ENCODE assay signal across 8 cellular contexts in the genomic region with DNA sequence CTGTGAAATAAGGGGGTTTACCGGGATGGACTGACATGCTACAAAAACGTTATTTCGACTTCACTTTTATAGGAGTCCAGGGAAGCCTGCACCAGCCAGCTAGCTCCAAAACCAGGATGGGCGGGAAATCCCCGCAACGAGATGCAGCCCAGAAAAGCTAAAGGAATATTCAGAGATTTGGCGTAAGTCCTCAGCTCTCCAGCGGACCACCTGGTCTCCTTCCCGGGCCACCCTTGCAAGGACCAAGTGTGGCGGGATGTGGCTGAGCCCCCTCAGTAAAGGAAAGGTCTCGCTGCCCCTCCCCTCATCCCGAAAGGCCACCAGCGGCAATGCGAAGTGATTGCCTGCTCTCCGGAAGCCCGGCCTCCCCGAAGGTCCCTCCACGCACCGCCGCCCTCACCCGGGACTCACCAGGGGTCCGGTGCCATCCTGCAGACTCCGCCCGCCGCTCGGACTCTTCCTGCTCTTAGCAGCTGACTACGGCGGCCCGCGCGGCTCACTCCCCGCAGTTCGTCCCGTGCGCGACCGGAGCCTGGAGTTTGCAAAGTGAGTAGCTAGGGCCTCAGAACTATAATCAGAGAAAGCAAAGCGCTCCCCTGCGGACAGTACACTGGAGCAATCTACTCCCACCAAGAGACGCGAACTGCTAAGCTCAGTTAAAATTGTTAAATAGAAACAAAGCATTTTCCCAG. TPM values are rescaled to one million over a fixed set of nuclear protein-coding genes. Genes with fewer than 3 reads are reported as not detected.
DNase-seq lines count a peak whose midpoint lies in the region; ATAC-seq, FAIRE-seq and TF ChIP-seq lines count a peak whose summit lies in the region.

Gene STX8, minus strand, starts transcription at position 440 of the 692 bp plus-strand sequence. Its CDS starts 12 bp downstream, at position 428.

- H3F3A ChIP-seq in GM23248 (ENCODE audit: insufficient read depth), result no peaks in the 10 kb centered on the region; the same call in 1 of the 2 replicates
- H3F3A ChIP-seq in Loucy (ENCODE audit: low read depth), result no peaks in the 10 kb centered on the region

- H3K9me3 ChIP-seq in GM23248 (ENCODE audit: low read depth) (no peaks in the 10 kb centered on the region), Loucy (ENCODE audit: insufficient read depth, low read depth, low read length) (no peaks in the 10 kb centered on the region), pancreas (no peaks in the 10 kb centered on the region), thyroid gland (no peaks in the 10 kb centered on the region)

- no peaks in the 10 kb centered on the region for H3K27me3 Mint-ChIP-seq in activated naive CD8-positive, alpha-beta T cell treated with anti-CD3 and anti-CD28 coated beads for 36 hours

- no peaks in the 10 kb centered on the region; the same call in 1 of the 2 replicates for H3K4me1 ChIP-seq in GM23248 (ENCODE audit: insufficient read depth)
- H3K4me1 ChIP-seq in Loucy (ENCODE audit: insufficient read depth, low read length, poor library complexity, severe bottlenecking), result peaks cover 16% of the 10 kb centered on the region
- H3K4me1 ChIP-seq in pancreas, result peaks cover 0 to 14% (median 4%) of the 10 kb centered on the region in 3 donors
- peaks cover 6 to 7% of the 10 kb centered on the region in 2 donors for H3K4me1 ChIP-seq in thyroid gland

- peak; percentile 89 for DNase-seq in ELR (ENCODE audit: low read depth)
- peak; percentile 93 for DNase-seq in GM23248
- peak; percentile 62 to 90 for DNase-seq in SW 1271 (lab: John Stamatoyannopoulos, UW)
- DNase-seq in activated naive CD8-positive, alpha-beta T cell treated with anti-CD3 and anti-CD28 coated beads for 36 hours, result peak; percentile 85
- peak; percentile 96 for DNase-seq in Right ventricle myocardium inferior (ENCODE audit: missing footprints)
- peak; percentile 82 to 96 (median 89) for DNase-seq in pancreas
- DNase-seq in thyroid gland, result peak; percentile 91

- H3K4me3 ChIP-seq in GM23248 (peak within 1 kb of the TSS; percentile 93), Loucy (ENCODE audit: low read length, poor library complexity, severe bottlenecking) (peak within 1 kb of the TSS; percentile 97), pancreas (peak within 1 kb of the TSS; percentile 64 to 92 (median 68)), thyroid gland (replicated peaks in 1 of 3) (peak within 1 kb of the TSS; percentile 51 to 96 (median 55))

- in situ Hi-C loops in GM23248 (cut with MboI), result no loop called here

- no peaks in the 10 kb centered on the region for H3K27me3 ChIP-seq in GM23248 (replicated peaks; ENCODE audit: insufficient read depth)
- H3K27me3 ChIP-seq in Loucy (ENCODE audit: insufficient read depth, low read length, poor library complexity, severe bottlenecking), result no peaks in the 10 kb centered on the region
- H3K27me3 ChIP-seq in pancreas, result no peaks in the 10 kb centered on the region
- no peaks in the 10 kb centered on the region for H3K27me3 ChIP-seq in thyroid gland

- peaks cover 25% of the 10 kb centered on the region for H3K4me1 Mint-ChIP-seq in activated naive CD8-positive, alpha-beta T cell treated with anti-CD3 and anti-CD28 coated beads for 36 hours

- H2AFZ ChIP-seq in GM23248, result peak within 1 kb of the TSS; percentile 96
- peak within 1 kb of the TSS; percentile 99 for H2AFZ ChIP-seq in Loucy (ENCODE audit: low read length)

- peaks cover 2% of the 10 kb centered on the region for H3K36me3 Mint-ChIP-seq in activated naive CD8-positive, alpha-beta T cell treated with anti-CD3 and anti-CD28 coated beads for 36 hours

- H3K27ac Mint-ChIP-seq in activated naive CD8-positive, alpha-beta T cell treated with anti-CD3 and anti-CD28 coated beads for 36 hours, result peak within 1 kb of the TSS; percentile 83

- H4K20me1 ChIP-seq in GM23248 (ENCODE audit: insufficient read depth), result no peaks in the 10 kb centered on the region
- peaks cover 5% of the 10 kb centered on the region for H4K20me1 ChIP-seq in Loucy (ENCODE audit: insufficient read depth, low read length, poor library complexity, severe bottlenecking)

- peaks cover 3% of the 10 kb centered on the region for H3K9me3 Mint-ChIP-seq in activated naive CD8-positive, alpha-beta T cell treated with anti-CD3 and anti-CD28 coated beads for 36 hours

- ATAC-seq in Right ventricle myocardium inferior (peak; percentile 96), pancreas (peak; percentile 93 to 96 (median 96))

- H3K4me3 Mint-ChIP-seq in activated naive CD8-positive, alpha-beta T cell treated with anti-CD3 and anti-CD28 coated beads for 36 hours, result peak within 1 kb of the TSS; percentile 99

- H3K4me2 ChIP-seq in GM23248 (ENCODE audit: unreplicated experiment) (peak within 1 kb of the TSS; percentile 89), Loucy (ENCODE audit: low read depth, low read length, poor library complexity, severe bottlenecking) (peak within 1 kb of the TSS; percentile 85)

- H3K36me3 ChIP-seq in GM23248 (ENCODE audit: low read depth) (no peaks in the 10 kb centered on the region), Loucy (ENCODE audit: insufficient read depth, low read length) (no peaks in the 10 kb centered on the region), pancreas (no peaks in the 10 kb centered on the region), thyroid gland (no peaks in the 10 kb centered on the region)

- 1% methylated on average over 41 of the region's 41 CpGs for WGBS in GM23248 (ENCODE audit: low coverage in 1 of 2, low lambda C conversion rate in 2 of 2, missing lambda C conversion rate in 2 of 2), 2 experiments
- WGBS in pancreas, 2 donors, result 0% methylated on average over 38 to 41 of the region's 41 CpGs
- WGBS in thyroid gland, 2 donors, result 0 to 1% methylated on average over 13 to 23 of the region's 41 CpGs

- H3K79me2 ChIP-seq in GM23248 (ENCODE audit: insufficient read depth) (peaks cover 27% of the 10 kb centered on the region), Loucy (ENCODE audit: insufficient read depth, low read length) (peaks cover 36% of the 10 kb centered on the region)

- TF ChIP-seq POLR2A in thyroid gland (IDR thresholded peaks at IDR 0.05), result peak in 1 of 2 donors; percentile 50

- TF ChIP-seq CTCF in Loucy (conservative IDR thresholded peaks at IDR 0.05; ENCODE audit: low read length) (peak; percentile 29; the same call in 1 of the 2 replicates), pancreas (IDR thresholded peaks at IDR 0.05) (no peak), thyroid gland (IDR thresholded peaks at IDR 0.05) (peak in 1 of 6 experiments; percentile 3)

- intact Hi-C loops in Right ventricle myocardium inferior (cut with DNase I) (loop anchor here (5.0 kb wide), 1 partner anchor 152 kb away; no protein-coding TSS in a partner anchor), pancreas (cut with DNase I) (no loop called here), thyroid gland (cut with DNase I) (no loop called here)

- H3K9ac ChIP-seq in GM23248 (peak within 1 kb of the TSS; percentile 85), Loucy (ENCODE audit: low read depth, low read length, poor library complexity, severe bottlenecking) (peak within 1 kb of the TSS; percentile 85)

- H3K27ac ChIP-seq in GM23248, result 0 out of 2 replicates have a peak within 1 kb of the TSS, but pooled peaks have one; percentile 0
- peak within 1 kb of the TSS in 1 of 4 donors; percentile 35 for H3K27ac ChIP-seq in pancreas
- peak within 1 kb of the TSS in 2 of 3 donors; percentile 11 to 62 for H3K27ac ChIP-seq in thyroid gland

- H3K9me2 ChIP-seq in GM23248 (ENCODE audit: insufficient read depth), result no peaks in the 10 kb centered on the region
- no peaks in the 10 kb centered on the region for H3K9me2 ChIP-seq in Loucy (replicated peaks; ENCODE audit: low read depth, low read length)

- no peak for FAIRE-seq in pancreas (lab: Jason Lieb, UNC)

RNA-seq across cellular contexts. Expression of gene STX8, which starts in this region (rescaled TPM):
- 40.7 and 70.8 TPM in 2 replicates for total RNA-seq in GM23248 (2014; rRNA removed; shearing (Covaris generic))
- polyA plus RNA-seq in GM23248 (2016; fragmentation: Nextera tagmentation; extraction: Ambion mirVana) (79.6 and 84.3 TPM in 2 replicates), pancreas (10 to 100 TPM; 32.6 to 33.0 TPM)
- 10 to 100 TPM; 50.8 to 59.9 TPM for total RNA-seq in activated naive CD8-positive, alpha-beta T cell treated with anti-CD3 and anti-CD28 coated beads for 36 hours
- total RNA-seq in Right ventricle myocardium inferior (60.8 TPM), pancreas (10 to 100 TPM; 26.9 to 37.4 (median 30.9) TPM), thyroid gland (10 to 100 TPM; 67.6 to 88.9 (median 72.7) TPM)
